ENCODE assay signal across 12 cellular contexts in the genomic region with DNA sequence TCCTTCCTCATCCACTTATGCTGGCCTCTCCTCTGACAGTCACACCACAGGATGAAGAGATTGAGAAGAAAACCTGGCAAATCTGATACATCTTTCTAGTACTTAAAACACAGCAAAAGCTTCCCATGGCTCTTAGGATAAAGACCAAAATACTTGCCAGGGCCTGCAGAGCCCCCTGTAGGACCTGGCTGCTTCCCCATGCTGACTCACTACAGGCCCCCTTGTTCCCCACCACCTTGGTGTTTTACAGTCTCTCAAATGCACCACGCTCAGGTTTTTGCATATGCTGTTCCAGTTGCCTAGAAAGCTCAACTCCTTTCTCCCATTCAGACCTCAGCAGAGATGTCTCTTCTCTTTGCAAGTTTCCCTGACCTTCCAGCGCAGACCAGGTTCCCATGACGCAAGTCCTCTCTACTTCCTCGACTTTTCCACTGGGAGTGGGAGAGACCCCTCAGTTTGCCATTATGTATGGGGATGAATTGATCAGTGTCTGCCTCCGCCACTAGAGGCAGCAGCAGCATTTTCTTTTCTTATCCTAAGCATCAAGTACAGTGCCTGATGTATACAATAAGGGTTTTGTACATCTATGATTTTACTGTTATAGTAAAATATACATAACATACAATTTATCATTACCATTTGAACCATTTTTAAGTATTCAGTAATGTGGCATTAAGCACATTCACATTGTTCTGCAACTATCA.
DNase-seq lines count a peak whose midpoint lies in the region; ATAC-seq and TF ChIP-seq lines count a peak whose summit lies in the region.
"Had no signal": no experiment of that assay in that cellular context is flagged by ENCODE, and none has a peak within 500 bp of the region (broad histone marks: within the 10 kb centered on the region; RNA-seq: fewer than 3 reads in every experiment).

No MANE protein-coding gene starts in this region.

- H4K91ac ChIP-seq in IMR-90 (ENCODE audit: insufficient read depth, low read depth, low read length), result no peak overlapping the region

- TF ChIP-seq POLR2A in IMR-90 (IDR thresholded peaks at IDR 0.05; ENCODE audit: low read depth, low read length), result no peak
- no peak for TF ChIP-seq POLR2A in right lobe of liver (IDR thresholded peaks at IDR 0.05)

- H3K27ac ChIP-seq in IMR-90 (ENCODE audit: insufficient read depth, low read length), result no peak overlapping the region
- no peak overlapping the region for H3K27ac ChIP-seq in right lobe of liver
- H3K27ac ChIP-seq: left lung, SK-N-MC had no signal

- CTCF ChIA-PET in GM10248 (lab: Yijun Ruan, JAX) (interaction anchor here (1.5 kb wide), 1 partner anchor 15 kb away, joined by 3 read pairs; no protein-coding TSS in a partner anchor), IMR-90 (lab: Yijun Ruan, JAX) (no interaction called here)

- H3K9ac ChIP-seq in IMR-90 (ENCODE audit: low read depth, low read length), result no peak overlapping the region

- H4K20me1 ChIP-seq in IMR-90 (ENCODE audit: insufficient read depth, low read length), result no peaks in the 10 kb centered on the region

- no peak overlapping the region for H3K23ac ChIP-seq in IMR-90 (ENCODE audit: low read depth, low read length)

- no peak overlapping the region for H3K4me2 ChIP-seq in IMR-90 (ENCODE audit: low read depth, low read length)

- H3K18ac ChIP-seq in IMR-90 (ENCODE audit: low read depth, low read length), result no peak overlapping the region

- no peak overlapping the region for H4K5ac ChIP-seq in IMR-90 (ENCODE audit: low read depth, low read length)

- no peak overlapping the region for H3K4me3 ChIP-seq in IMR-90 (ENCODE audit: insufficient read depth, low read depth, low read length)
- H3K4me3 ChIP-seq in right lobe of liver, result no peak overlapping the region
- H3K4me3 ChIP-seq in MG63, result no peak overlapping the region
- H3K4me3 ChIP-seq: left lung, SK-N-MC had no signal

- H2BK5ac ChIP-seq in IMR-90 (ENCODE audit: low read depth, low read length, poor library complexity, severe bottlenecking), result no peak overlapping the region

- no peak for DNase-seq in GM10248 (ENCODE audit: extremely low spot score)
- no peak for DNase-seq in IMR-90
- DNase-seq in right lobe of liver, result no peak
- no peak for DNase-seq in MG63
- DNase-seq: activated CD4-positive, alpha-beta T cell treated with anti-CD3 and anti-CD28 coated beads, Interleukin-2, amount 10 ng/mL, durations not matched to agents 7 days and 5 days; activated gamma-delta T cell; COR-L47; left lung had no signal

- H3K4me1 Mint-ChIP-seq in brain, result peaks cover 41% of the 10 kb centered on the region
- H3K4me1 Mint-ChIP-seq in activated T-helper 17 cell treated with anti-CD3 and anti-CD28 coated beads, Interleukin-2, amount 50 U/mL, for 72 hours, result no peaks in the 10 kb centered on the region
- H3K4me1 Mint-ChIP-seq: activated CD4-positive, alpha-beta T cell treated with anti-CD3 and anti-CD28 coated beads, Interleukin-2, amount 10 ng/mL, durations not matched to agents 7 days and 5 days had no signal

- no peak overlapping the region for H3K4ac ChIP-seq in IMR-90 (ENCODE audit: low read depth, low read length)

- BruUV-seq in IMR-90 (replicated peaks; lab: Mats Ljungman, UMichigan), result no TSS peak

- 88% methylated on average over 1 of the region's 5 CpGs; no CpG with 5 or more reads in 1 of the 2 experiments for WGBS in IMR-90 (ENCODE audit: extremely low coverage in 2 of 2, insufficient read length in 1 of 2), 2 experiments
- 87% methylated on average over 5 of the region's 5 CpGs for WGBS in right lobe of liver (ENCODE audit: insufficient coverage, low coverage, low lambda C conversion rate, missing lambda C conversion rate)

- no peaks in the 10 kb centered on the region for H3K27me3 ChIP-seq in IMR-90 (ENCODE audit: control insufficient read depth, insufficient read depth, low read length)
- no peaks in the 10 kb centered on the region for H3K27me3 ChIP-seq in right lobe of liver
- no peaks in the 10 kb centered on the region for H3K27me3 ChIP-seq in MG63
- H3K27me3 ChIP-seq: left lung had no signal

- in situ Hi-C loops in IMR-90 (cut with MboI; ENCODE audit: low sequenced_read_pairs), result no loop called here

- dilution Hi-C loops in IMR-90 (cut with HindIII; ENCODE audit: low sequenced_read_pairs, unreplicated experiment), result no loop called here

- H2BK15ac ChIP-seq in IMR-90 (ENCODE audit: low read depth, low read length), result no peak overlapping the region

- no peak overlapping the region for H3K14ac ChIP-seq in IMR-90 (replicated peaks; ENCODE audit: low read depth, low read length)

- no peak for TF ChIP-seq RAD21 in IMR-90 (IDR thresholded peaks at IDR 0.05; ENCODE audit: low read length)

- H2AK9ac ChIP-seq in IMR-90 (replicated peaks; ENCODE audit: low read depth, low read length, poor library complexity), result no peak overlapping the region

- no peak overlapping the region for H2BK20ac ChIP-seq in IMR-90 (ENCODE audit: low read depth, low read length)

- no peaks in the 10 kb centered on the region for H3K36me3 ChIP-seq in IMR-90 (ENCODE audit: control insufficient read depth, insufficient read depth, low read length)
- no peaks in the 10 kb centered on the region for H3K36me3 ChIP-seq in right lobe of liver
- H3K36me3 ChIP-seq in MG63, result no peaks in the 10 kb centered on the region
- H3K36me3 ChIP-seq: left lung had no signal

- H2AK5ac ChIP-seq in IMR-90 (ENCODE audit: low read depth, low read length), result no peak overlapping the region

- no peak overlapping the region for H2BK120ac ChIP-seq in IMR-90 (ENCODE audit: low read depth, low read length)

- no peaks in the 10 kb centered on the region for H3K36me3 Mint-ChIP-seq in brain
- no peaks in the 10 kb centered on the region for H3K36me3 Mint-ChIP-seq in activated T-helper 17 cell treated with anti-CD3 and anti-CD28 coated beads, Interleukin-2, amount 50 U/mL, for 72 hours (ENCODE audit: low read depth)

- POLR2A ChIA-PET in GM10248 (lab: Yijun Ruan, JAX), result no interaction called here
- POLR2A ChIA-PET in IMR-90 (lab: Charles Lee; ENCODE audit: unreplicated experiment), result no interaction called here

- TF ChIP-seq CTCF in GM10248 (IDR thresholded peaks at IDR 0.05; ENCODE audit: control extremely low read depth, extremely low read depth, low read depth, missing control alignments) (peak; percentile 27), IMR-90 (conservative IDR thresholded peaks at IDR 0.05; ENCODE audit: low read depth, low read length) (0 out of 2 replicates have a peak, but pooled peaks have one; percentile 9), brain (conservative IDR thresholded peaks at IDR 0.05) (peak; percentile 18 to 21), right lobe of liver (IDR thresholded peaks at IDR 0.05) (peak; percentile 18 to 39 (median 33))

- H3K4me1 ChIP-seq in IMR-90 (ENCODE audit: control insufficient read depth, insufficient read depth, low read length) (no peaks in the 10 kb centered on the region), right lobe of liver (no peaks in the 10 kb centered on the region)
- H3K4me1 ChIP-seq: left lung had no signal

- H3K9me1 ChIP-seq in IMR-90 (ENCODE audit: insufficient read depth, low read length), result no peaks in the 10 kb centered on the region

- H3K9me3 Mint-ChIP-seq in brain, result no peaks in the 10 kb centered on the region
- H3K9me3 Mint-ChIP-seq in activated T-helper 17 cell treated with anti-CD3 and anti-CD28 coated beads, Interleukin-2, amount 50 U/mL, for 72 hours, result no peaks in the 10 kb centered on the region
- H3K9me3 Mint-ChIP-seq: activated CD4-positive, alpha-beta T cell treated with anti-CD3 and anti-CD28 coated beads, Interleukin-2, amount 10 ng/mL, durations not matched to agents 7 days and 5 days had no signal

- no peaks in the 10 kb centered on the region for H3K79me1 ChIP-seq in IMR-90 (ENCODE audit: low read depth in 1 of 2, low read length in 2 of 2)

- peak overlapping the region in 1 of 5 experiments; percentile 12 for H3K27ac Mint-ChIP-seq in brain
- H3K27ac Mint-ChIP-seq in activated T-helper 17 cell treated with anti-CD3 and anti-CD28 coated beads, Interleukin-2, amount 50 U/mL, for 72 hours, result no peak overlapping the region
- H3K27ac Mint-ChIP-seq: activated CD4-positive, alpha-beta T cell treated with anti-CD3 and anti-CD28 coated beads, Interleukin-2, amount 10 ng/mL, durations not matched to agents 7 days and 5 days had no signal

- H4K8ac ChIP-seq in IMR-90 (ENCODE audit: low read depth in 2 of 2, low read length in 2 of 2), result no peak overlapping the region

- no peak overlapping the region for H3K56ac ChIP-seq in IMR-90 (ENCODE audit: extremely low read depth, insufficient read depth, low read length)

- intact Hi-C loops in IMR-90 (cut with micrococcal nuclease), result no loop called here
- intact Hi-C loops in right lobe of liver (cut with DNase I), result no loop called here

- H3K9me3 ChIP-seq in IMR-90 (ENCODE audit: control insufficient read depth, insufficient read depth, low read length) (no peaks in the 10 kb centered on the region), right lobe of liver (no peaks in the 10 kb centered on the region), MG63 (no peaks in the 10 kb centered on the region)
- H3K9me3 ChIP-seq: left lung had no signal

- ATAC-seq in IMR-90 (ENCODE audit: low read depth), result no peak
- ATAC-seq in right lobe of liver, result no peak
- ATAC-seq in activated T-helper 17 cell treated with anti-CD3 and anti-CD28 coated beads, Interleukin-2, amount 50 U/mL, for 72 hours (replicated peaks), result no peak
- ATAC-seq in GM19023 (IDR thresholded peaks at IDR 0.05; ENCODE audit: unreplicated experiment), result no peak
- ATAC-seq: left lung had no signal

- no peak overlapping the region for H2AFZ ChIP-seq in IMR-90 (replicated peaks; ENCODE audit: low read length, poor library complexity)

- no peaks in the 10 kb centered on the region for H3K27me3 Mint-ChIP-seq in brain
- H3K27me3 Mint-ChIP-seq in activated T-helper 17 cell treated with anti-CD3 and anti-CD28 coated beads, Interleukin-2, amount 50 U/mL, for 72 hours, result no peaks in the 10 kb centered on the region
- H3K27me3 Mint-ChIP-seq: activated CD4-positive, alpha-beta T cell treated with anti-CD3 and anti-CD28 coated beads, Interleukin-2, amount 10 ng/mL, durations not matched to agents 7 days and 5 days had no signal

- H3K4me3 Mint-ChIP-seq in brain, result no peak overlapping the region
- H3K4me3 Mint-ChIP-seq in activated T-helper 17 cell treated with anti-CD3 and anti-CD28 coated beads, Interleukin-2, amount 50 U/mL, for 72 hours, result no peak overlapping the region
- H3K4me3 Mint-ChIP-seq: activated CD4-positive, alpha-beta T cell treated with anti-CD3 and anti-CD28 coated beads, Interleukin-2, amount 10 ng/mL, durations not matched to agents 7 days and 5 days had no signal

TF ChIP-seq in IMR-90, 13 proteins besides CTCF, POLR2A, EP300 and RAD21 (continues in another document):
- TF ChIP-seq BHLHE40 (IDR thresholded peaks at IDR 0.05; ENCODE audit: low read depth, low read length) (no peak), MXI1 (IDR thresholded peaks at IDR 0.05; ENCODE audit: borderline replicate concordance, low read depth, low read length) (no peak)
